Comparison of ENCODE assay signal across 10 cellular contexts in the genomic region with DNA sequence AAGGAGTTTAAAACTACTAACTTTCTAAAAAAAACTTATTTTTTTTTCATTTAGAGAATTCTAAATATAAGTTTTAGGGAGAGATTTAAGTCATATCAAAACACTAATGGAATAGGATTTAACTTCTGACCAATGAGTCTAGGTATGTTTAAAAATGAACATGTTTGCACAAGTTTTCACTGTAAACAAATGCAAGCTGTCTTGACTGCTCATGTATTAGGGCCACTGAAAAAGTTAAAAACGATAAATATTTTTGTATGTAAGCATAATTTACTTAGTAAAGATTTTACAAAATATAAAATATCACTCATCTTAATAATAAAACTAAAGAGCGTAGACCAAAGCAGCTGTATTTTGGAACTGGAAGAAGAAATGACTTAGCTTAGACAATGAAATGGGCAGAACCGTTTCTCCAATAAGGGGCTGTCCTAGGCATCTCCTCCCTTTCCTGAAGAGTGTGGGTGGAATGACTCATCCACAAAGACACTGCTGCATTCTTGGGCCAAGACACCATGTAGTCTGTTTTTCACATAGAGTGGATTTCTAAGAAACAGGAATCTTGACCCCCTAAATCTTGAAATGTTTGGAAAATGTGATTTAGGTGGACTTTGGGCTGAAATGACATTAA.
DNase-seq lines count a peak whose midpoint lies in the region; ATAC-seq and TF ChIP-seq lines count a peak whose summit lies in the region.
"Had no signal": no experiment of that assay in that cellular context is flagged by ENCODE, and none has a peak within 500 bp of the region (broad histone marks: within the 10 kb centered on the region; RNA-seq: fewer than 3 reads in every experiment).

No MANE protein-coding gene starts in this region.

- in situ Hi-C loops in SK-MEL-5 (cut with HindIII; ENCODE audit: low pct_unique_long_range_greater_than_20kb, low sequenced_read_pairs) = no loop called here

- DNase-seq in ELR (ENCODE audit: low read depth) (peak; percentile 7), SK-MEL-5 (ENCODE audit: low read depth, low spot score) (peak; percentile 76), foreskin fibroblast (peak; percentile 56 to 90), pulmonary artery endothelial cell (ENCODE audit: low read depth, low spot score) (peak; percentile 17), NCI-H1105 (lab: John Stamatoyannopoulos, UW) (no peak)
- DNase-seq in activated naive CD4-positive, alpha-beta T cell treated with anti-CD3 and anti-CD28 coated beads, Interleukin-2, amount 50 U/mL, for 72 hours (ENCODE audit: low spot score in 2 of 2) = no peak
- DNase-seq in activated CD4-positive, alpha-beta T cell treated with anti-CD3 and anti-CD28 coated beads for 48 hours = no peak
- DNase-seq: activated T-cell treated with anti-CD3 and anti-CD28 coated beads, Interleukin-2, amount 50 U/mL, for 1 hour had no signal

- H3K36me3 Mint-ChIP-seq in activated naive CD4-positive, alpha-beta T cell treated with anti-CD3 and anti-CD28 coated beads, Interleukin-2, amount 50 U/mL, for 72 hours = no peaks in the 10 kb centered on the region

- no peak overlapping the region for H3K27ac Mint-ChIP-seq in activated naive CD4-positive, alpha-beta T cell treated with anti-CD3 and anti-CD28 coated beads, Interleukin-2, amount 50 U/mL, for 72 hours

- ATAC-seq in activated naive CD4-positive, alpha-beta T cell treated with anti-CD3 and anti-CD28 coated beads, Interleukin-2, amount 50 U/mL, for 72 hours = no peak
- ATAC-seq in GM18505 (IDR thresholded peaks at IDR 0.05; ENCODE audit: unreplicated experiment) = no peak

- TF ChIP-seq CTCF in foreskin fibroblast (IDR thresholded peaks at IDR 0.05; ENCODE audit: low read depth, low read length) = no peak

- no peak overlapping the region for H3K4me3 ChIP-seq in foreskin fibroblast (ENCODE audit: low read depth in 1 of 2, low read length in 2 of 2)
- H3K4me3 ChIP-seq: SK-N-MC had no signal

- no peaks in the 10 kb centered on the region for H3K9me3 Mint-ChIP-seq in activated naive CD4-positive, alpha-beta T cell treated with anti-CD3 and anti-CD28 coated beads, Interleukin-2, amount 50 U/mL, for 72 hours

- no peak for TF ChIP-seq POLR2A in GM18505 (IDR thresholded peaks at IDR 0.05; ENCODE audit: borderline replicate concordance, extremely low read depth, insufficient read depth, insufficient read length)

Comparison
In these comparisons a context has a peak if more than half of its experiments do, and no peak if none do; other contexts are left out.
1. DNase-seq: peak in ELR (single experiment), SK-MEL-5 (single experiment), foreskin fibroblast (2 of 2) and pulmonary artery endothelial cell (single experiment); none in activated naive CD4-positive, alpha-beta T cell treated with anti-CD3 and anti-CD28 coated beads, Interleukin-2, amount 50 U/mL, for 72 hours (0 of 2), activated CD4-positive, alpha-beta T cell treated with anti-CD3 and anti-CD28 coated beads for 48 hours (single experiment) and NCI-H1105 (single experiment).